In genomic region chr6:121885399-121886152, GRCh38 we compare ENCODE assay signal across 24 cellular contexts.
DNase-seq lines count a peak whose midpoint lies in the region; ATAC-seq, FAIRE-seq and TF ChIP-seq lines count a peak whose summit lies in the region.
"Had no signal": no experiment of that assay in that cellular context is flagged by ENCODE, and none has a peak within 500 bp of the region (broad histone marks: within the 10 kb centered on the region; RNA-seq: fewer than 3 reads in every experiment).

No MANE protein-coding gene starts in this region.

- H3K4me1 Mint-ChIP-seq in CD14-positive monocyte = no peaks in the 10 kb centered on the region
- H3K4me1 Mint-ChIP-seq: activated CD4-positive, alpha-beta T cell treated with anti-CD3 and anti-CD28 coated beads, Interleukin-2, amount 10 ng/mL, durations not matched to agents 24 days and 14 days had no signal

- peak in 3 of 4 donors; percentile 22 to 44 (median 38) for ATAC-seq in pancreas
- ATAC-seq in GM18498 (IDR thresholded peaks at IDR 0.05; ENCODE audit: unreplicated experiment) = no peak
- ATAC-seq: left lobe of liver had no signal

- H3K4me1 ChIP-seq in pancreas (no peaks in the 10 kb centered on the region), Peyer's patch (no peaks in the 10 kb centered on the region)

- TF ChIP-seq CTCF in C4-2B (conservative IDR thresholded peaks at IDR 0.05) (peak; percentile 9; the same call in 1 of the 2 replicates), pancreas (IDR thresholded peaks at IDR 0.05) (no peak), CD14-positive monocyte (IDR thresholded peaks at IDR 0.05) (no peak), Peyer's patch (IDR thresholded peaks at IDR 0.05) (no peak)

- H3K4me3 Mint-ChIP-seq in CD14-positive monocyte = no peak overlapping the region
- H3K4me3 Mint-ChIP-seq: activated CD4-positive, alpha-beta T cell treated with anti-CD3 and anti-CD28 coated beads, Interleukin-2, amount 10 ng/mL, durations not matched to agents 24 days and 14 days had no signal

- no peaks in the 10 kb centered on the region for H3K36me3 Mint-ChIP-seq in CD14-positive monocyte

- H3K27me3 ChIP-seq in pancreas (no peaks in the 10 kb centered on the region), Peyer's patch (no peaks in the 10 kb centered on the region)
- H3K27me3 ChIP-seq: ascending aorta had no signal

- no peak overlapping the region for H3K27ac Mint-ChIP-seq in CD14-positive monocyte
- H3K27ac Mint-ChIP-seq: activated CD4-positive, alpha-beta T cell treated with anti-CD3 and anti-CD28 coated beads, Interleukin-2, amount 10 ng/mL, durations not matched to agents 24 days and 14 days had no signal

- H3K9me3 ChIP-seq in pancreas = no peaks in the 10 kb centered on the region
- H3K9me3 ChIP-seq in Peyer's patch = no peaks in the 10 kb centered on the region
- H3K9me3 ChIP-seq: ascending aorta had no signal

- TF ChIP-seq POLR2A in Peyer's patch (IDR thresholded peaks at IDR 0.05) = no peak

- intact Hi-C loops in pancreas (cut with DNase I) (no loop called here), CD14-positive monocyte (cut with micrococcal nuclease) (no loop called here)

- H3K27ac ChIP-seq in C4-2B (peak overlapping the region; percentile 63; the same call in 1 of the 2 replicates), pancreas (no peak overlapping the region), Peyer's patch (no peak overlapping the region)
- H3K27ac ChIP-seq: ascending aorta had no signal

- 37 to 58% methylated on average over 3 of the region's 3 CpGs for WGBS in pancreas, 2 donors

- peaks cover 0 to 2% (median 0%) of the 10 kb centered on the region in 7 donors for H3K9me3 Mint-ChIP-seq in CD14-positive monocyte
- H3K9me3 Mint-ChIP-seq: activated CD4-positive, alpha-beta T cell treated with anti-CD3 and anti-CD28 coated beads, Interleukin-2, amount 10 ng/mL, durations not matched to agents 24 days and 14 days had no signal

- H3K36me3 ChIP-seq in pancreas = no peaks in the 10 kb centered on the region
- no peaks in the 10 kb centered on the region for H3K36me3 ChIP-seq in Peyer's patch
- H3K36me3 ChIP-seq: ascending aorta had no signal

- H3K27me3 Mint-ChIP-seq in CD14-positive monocyte (ENCODE audit: low read depth in 3 of 3) = no peaks in the 10 kb centered on the region
- H3K27me3 Mint-ChIP-seq: activated CD4-positive, alpha-beta T cell treated with anti-CD3 and anti-CD28 coated beads, Interleukin-2, amount 10 ng/mL, durations not matched to agents 24 days and 14 days had no signal

- DNase-seq in MV-4-11 (lab: John Stamatoyannopoulos, UW) (peak; percentile 47), fibroblast of gingiva (ENCODE audit: low read depth) (peak; percentile 70), pancreas (no peak), CD14-positive monocyte (ENCODE audit: low spot score) (no peak), Peyer's patch (no peak), globus pallidus (ENCODE audit: low spot score) (no peak)
- DNase-seq: activated CD4-positive, alpha-beta T cell treated with anti-CD3 and anti-CD28 coated beads, Interleukin-2, amount 10 ng/mL, durations not matched to agents 24 days and 14 days; activated CD8-positive, alpha-beta memory T cell treated with anti-CD3 and anti-CD28 coated beads, Interleukin-2, amount 50 U/mL, for 48 hours; activated gamma-delta T cell treated with Interleukin-2 at 50 U/mL for 16 hours; AML-193; foreskin melanocyte; Karpas-422; NCI-H1436; NCI-H2227 treated with DMSO at 0.1 percent for 48 hours; nucleus accumbens; RPMI8226; stimulated activated naive CD4-positive, alpha-beta T cell treated with Interleukin-2 at 50 U/mL for 16 hours had no signal

- no peak overlapping the region for H3K4me3 ChIP-seq in pancreas
- no peak overlapping the region for H3K4me3 ChIP-seq in Peyer's patch
- H3K4me3 ChIP-seq: ascending aorta had no signal

- FAIRE-seq in pancreas (lab: Jason Lieb, UNC) = no peak
- FAIRE-seq: colon, TTC549, urothelium cell line had no signal

Comparison
In these comparisons a context has a peak if more than half of its experiments do, and no peak if none do; other contexts are left out.
1. DNase-seq: peak in MV-4-11 (single experiment) and fibroblast of gingiva (single experiment); none in pancreas (0 of 6), CD14-positive monocyte (single experiment), Peyer's patch (0 of 3) and globus pallidus (single experiment).